ENCODE assay signal across 25 cellular contexts in genomic region chr10:35502697-35503096, GRCh38.
A peak's percentile ranks its signal among the peaks of the same experiment; 100 is the strongest.
DNase-seq lines count a peak whose midpoint lies in the region; ATAC-seq and TF ChIP-seq lines count a peak whose summit lies in the region.
"Had no signal": no experiment of that assay in that cellular context is flagged by ENCODE, and none has a peak within 500 bp of the region (broad histone marks: within the 10 kb centered on the region; RNA-seq: fewer than 3 reads in every experiment).

No MANE protein-coding gene starts in this region.

- peak; percentile 75 for DNase-seq in G401 (ENCODE audit: low spot score)
- peak; percentile 5 for DNase-seq in NCI-H446 treated with DMSO at 0.1 percent for 48 hours (lab: John Stamatoyannopoulos, UW)
- no peak for DNase-seq in endodermal cell
- peak; percentile 46 for DNase-seq in pons (ENCODE audit: low spot score)
- no peak for DNase-seq in effector memory CD8-positive, alpha-beta T cell
- no peak for DNase-seq in 8988T
- DNase-seq in naive thymus-derived CD8-positive, alpha-beta T cell: no peak
- DNase-seq: Caco-2; CD8-positive, alpha-beta T cell; GDM1; H9; HFFc6; KBM-7; MV-4-11; NCI-H1694 treated with DMSO at 0.1 percent for 48 hours; NCI-H2081; NCI-H526; NCI-H82; SHP77 had no signal

- no peaks in the 10 kb centered on the region for H3K27me3 ChIP-seq in endodermal cell (ENCODE audit: control insufficient read depth, insufficient read depth, low read length, poor library complexity, severe bottlenecking)

- no peaks in the 10 kb centered on the region for H3K27me3 Mint-ChIP-seq in endodermal cell (ENCODE audit: insufficient read depth)
- no peaks in the 10 kb centered on the region for H3K27me3 Mint-ChIP-seq in effector memory CD8-positive, alpha-beta T cell
- no peaks in the 10 kb centered on the region for H3K27me3 Mint-ChIP-seq in naive thymus-derived CD8-positive, alpha-beta T cell
- H3K27me3 Mint-ChIP-seq: B cell had no signal

- in situ Hi-C loops in G401 (cut with HindIII; ENCODE audit: low sequenced_read_pairs): no loop called here

- no peaks in the 10 kb centered on the region for H3K36me3 ChIP-seq in endodermal cell (ENCODE audit: control insufficient read depth, insufficient read depth, low read length)

- no peak overlapping the region for H3K9ac ChIP-seq in endodermal cell (ENCODE audit: extremely low read depth, low read length, poor library complexity, severe bottlenecking)

- peak overlapping the region; percentile 23 for H3K27ac Mint-ChIP-seq in endodermal cell
- H3K27ac Mint-ChIP-seq in effector memory CD8-positive, alpha-beta T cell: no peak overlapping the region
- H3K27ac Mint-ChIP-seq in naive thymus-derived CD8-positive, alpha-beta T cell: no peak overlapping the region
- H3K27ac Mint-ChIP-seq: B cell; CD8-positive, alpha-beta T cell; GM23338; HFFc6 had no signal

- POLR2A ChIA-PET in naive thymus-derived CD8-positive, alpha-beta T cell (lab: Charles Lee): no interaction called here

- TF ChIP-seq CTCF in endodermal cell (conservative IDR thresholded peaks at IDR 0.05): no peak

- H3K27ac ChIP-seq in endodermal cell (ENCODE audit: low read depth, low read length): no peak overlapping the region
- H3K27ac ChIP-seq: C4-2B, RWPE1 had no signal

- no peaks in the 10 kb centered on the region for H3K36me3 Mint-ChIP-seq in endodermal cell (ENCODE audit: low read depth)
- peaks cover 10% of the 10 kb centered on the region for H3K36me3 Mint-ChIP-seq in effector memory CD8-positive, alpha-beta T cell (ENCODE audit: insufficient read depth)
- peaks cover 0 to 31% (median 6%) of the 10 kb centered on the region in 3 donors for H3K36me3 Mint-ChIP-seq in naive thymus-derived CD8-positive, alpha-beta T cell

- H3K4me1 ChIP-seq in endodermal cell (ENCODE audit: control insufficient read depth, insufficient read depth, low read length): peaks cover 10% of the 10 kb centered on the region

- no peak overlapping the region for H3K4me3 ChIP-seq in endodermal cell (ENCODE audit: low read length)
- H3K4me3 ChIP-seq: GM12878, GM23338 had no signal

- WGBS in endodermal cell (ENCODE audit: insufficient coverage in 1 of 2, insufficient read length in 1 of 2), 2 experiments: 83% methylated on average over 1 to 4 of the region's 4 CpGs

- ATAC-seq in effector memory CD8-positive, alpha-beta T cell (replicated peaks): no peak
- no peak for ATAC-seq in naive thymus-derived CD8-positive, alpha-beta T cell
- ATAC-seq: CD8-positive, alpha-beta T cell; GM12878; Panc1 had no signal

- no peaks in the 10 kb centered on the region for H3K9me3 ChIP-seq in endodermal cell (ENCODE audit: control insufficient read depth, low read length)
- H3K9me3 ChIP-seq: Caco-2 had no signal

- no peaks in the 10 kb centered on the region for H3K9me3 Mint-ChIP-seq in endodermal cell
- H3K9me3 Mint-ChIP-seq in effector memory CD8-positive, alpha-beta T cell: no peaks in the 10 kb centered on the region
- no peaks in the 10 kb centered on the region for H3K9me3 Mint-ChIP-seq in naive thymus-derived CD8-positive, alpha-beta T cell
- H3K9me3 Mint-ChIP-seq: CD8-positive, alpha-beta T cell; GM23338; H9; HFFc6 had no signal

- H3K4me3 Mint-ChIP-seq in endodermal cell: no peak overlapping the region
- no peak overlapping the region for H3K4me3 Mint-ChIP-seq in effector memory CD8-positive, alpha-beta T cell
- no peak overlapping the region for H3K4me3 Mint-ChIP-seq in naive thymus-derived CD8-positive, alpha-beta T cell
- H3K4me3 Mint-ChIP-seq: B cell; CD8-positive, alpha-beta T cell; GM23338; H9; HFFc6 had no signal

- peaks cover 46% of the 10 kb centered on the region for H3K4me1 Mint-ChIP-seq in endodermal cell
- H3K4me1 Mint-ChIP-seq in effector memory CD8-positive, alpha-beta T cell (ENCODE audit: low read depth in 2 of 2): peaks cover 25 to 33% of the 10 kb centered on the region in 2 donors
- H3K4me1 Mint-ChIP-seq in naive thymus-derived CD8-positive, alpha-beta T cell: peaks cover 12 to 60% (median 51%) of the 10 kb centered on the region in 4 donors

Comparison
In these comparisons a context has a peak if more than half of its experiments do, and no peak if none do; other contexts are left out.
1. DNase-seq: peak in G401 (single experiment), NCI-H446 treated with DMSO at 0.1 percent for 48 hours (single experiment) and pons (single experiment); none in endodermal cell (single experiment), effector memory CD8-positive, alpha-beta T cell (0 of 3), 8988T (single experiment) and naive thymus-derived CD8-positive, alpha-beta T cell (0 of 10).